In genomic region chr3:72655758-72656157, GRCh38 we compare ENCODE assay signal across 13 cellular contexts.
DNase-seq lines count a peak whose midpoint lies in the region; ATAC-seq, FAIRE-seq and TF ChIP-seq lines count a peak whose summit lies in the region.
"Had no signal": no experiment of that assay in that cellular context is flagged by ENCODE, and none has a peak within 500 bp of the region (broad histone marks: within the 10 kb centered on the region; RNA-seq: fewer than 3 reads in every experiment).

No MANE protein-coding gene starts in this region.

- BruUV-seq in OCI-LY7 (replicated peaks; lab: Mats Ljungman, UMichigan) = no TSS peak

- peaks cover 6% of the 10 kb centered on the region for H3K27me3 ChIP-seq in cardiac muscle cell

- H3K9me3 Mint-ChIP-seq in stimulated activated memory B cell treated with anti-CD40 and anti-IgM and Interleukin-4, amounts not matched to agents 10 μg/mL and 1 μg/mL and 100 μg/mL, for 72 hours = peaks cover 7% of the 10 kb centered on the region

- no peak for ATAC-seq in left cardiac atrium
- no peak for ATAC-seq in stimulated activated memory B cell treated with anti-CD40 and anti-IgM and Interleukin-4, amounts not matched to agents 10 μg/mL and 1 μg/mL and 100 μg/mL, for 72 hours
- no peak for ATAC-seq in GM18870 (IDR thresholded peaks at IDR 0.05; ENCODE audit: unreplicated experiment)

- H3K9me3 ChIP-seq in cardiac muscle cell (ENCODE audit: low read depth) = no peaks in the 10 kb centered on the region
- no peaks in the 10 kb centered on the region for H3K9me3 ChIP-seq in OCI-LY7 (ENCODE audit: low read length)

- no peaks in the 10 kb centered on the region for H3K36me3 Mint-ChIP-seq in stimulated activated memory B cell treated with anti-CD40 and anti-IgM and Interleukin-4, amounts not matched to agents 10 μg/mL and 1 μg/mL and 100 μg/mL, for 72 hours

- POLR2A ChIA-PET in OCI-LY7 (lab: Charles Lee) = interaction anchor here (0.8 to 0.9 kb wide), 2 partner anchors 11 to 30 kb away, joined by 3 read pairs; no protein-coding TSS in a partner anchor

- peak; percentile 27 for TF ChIP-seq CTCF in cardiac muscle cell (IDR thresholded peaks at IDR 0.05; ENCODE audit: low read depth, low read length)
- TF ChIP-seq CTCF in OCI-LY7 (conservative IDR thresholded peaks at IDR 0.05; ENCODE audit: low read length) = peak; percentile 67

- intact Hi-C loops in left cardiac atrium (cut with DNase I) (no loop called here), OCI-LY7 (cut with micrococcal nuclease; ENCODE audit: unreplicated experiment) (no loop called here)

- TF ChIP-seq POLR2A in erythroblast (IDR thresholded peaks at IDR 0.05; ENCODE audit: low read length) = no peak

- no peak overlapping the region for H3K4me3 ChIP-seq in cardiac muscle cell
- no peak overlapping the region for H3K4me3 ChIP-seq in OCI-LY7 (ENCODE audit: low read depth, low read length, poor library complexity, severe bottlenecking)

- DNase-seq in cardiac muscle cell (ENCODE audit: low read depth in 1 of 2, low spot score in 1 of 2) (no peak), left cardiac atrium (no peak), OCI-LY7 (ENCODE audit: low spot score) (no peak), erythroblast (lab: John Stamatoyannopoulos, UW) (peak; percentile 33 to 39), frontal cortex (ENCODE audit: low spot score in 2 of 2) (no peak), ecto neural progenitor cell (ENCODE audit: low spot score) (no peak)
- DNase-seq: activated naive CD4-positive, alpha-beta T cell; mesenchymal stem cell; NCI-H1436; NCI-H526 had no signal

- H3K79me2 ChIP-seq in OCI-LY7 (ENCODE audit: insufficient read depth, low read depth, low read length) = no peaks in the 10 kb centered on the region

- H3K36me3 ChIP-seq in cardiac muscle cell (no peaks in the 10 kb centered on the region), OCI-LY7 (ENCODE audit: insufficient read depth, low read length) (no peaks in the 10 kb centered on the region)

- no peak overlapping the region for H3K27ac Mint-ChIP-seq in stimulated activated memory B cell treated with anti-CD40 and anti-IgM and Interleukin-4, amounts not matched to agents 10 μg/mL and 1 μg/mL and 100 μg/mL, for 72 hours

- no peaks in the 10 kb centered on the region for H4K20me1 ChIP-seq in OCI-LY7 (ENCODE audit: insufficient read depth, low read length)

- CTCF ChIA-PET in OCI-LY7 (lab: Charles Lee; ENCODE audit: unreplicated experiment) = no interaction called here

- no peak overlapping the region for H3K4me3 Mint-ChIP-seq in stimulated activated memory B cell treated with anti-CD40 and anti-IgM and Interleukin-4, amounts not matched to agents 10 μg/mL and 1 μg/mL and 100 μg/mL, for 72 hours

- no peaks in the 10 kb centered on the region for H3K4me1 Mint-ChIP-seq in stimulated activated memory B cell treated with anti-CD40 and anti-IgM and Interleukin-4, amounts not matched to agents 10 μg/mL and 1 μg/mL and 100 μg/mL, for 72 hours

- H3K4me2 ChIP-seq in OCI-LY7 (ENCODE audit: low read length) = no peak overlapping the region

- no peak overlapping the region for H2AFZ ChIP-seq in OCI-LY7 (ENCODE audit: low read length)

- H3K9me2 ChIP-seq in OCI-LY7 (ENCODE audit: insufficient read depth, low read length) = no peaks in the 10 kb centered on the region

- H3K27ac ChIP-seq in cardiac muscle cell = no peak overlapping the region
- H3K27ac ChIP-seq in OCI-LY7 (ENCODE audit: low read depth, low read length, poor library complexity, severe bottlenecking) = no peak overlapping the region

- no peak for FAIRE-seq in frontal cortex (lab: Jason Lieb, UNC)
- FAIRE-seq: HTR-8/SVneo had no signal

- H3K27me3 Mint-ChIP-seq in stimulated activated memory B cell treated with anti-CD40 and anti-IgM and Interleukin-4, amounts not matched to agents 10 μg/mL and 1 μg/mL and 100 μg/mL, for 72 hours = peaks cover 9% of the 10 kb centered on the region

- H3K4me1 ChIP-seq in cardiac muscle cell (ENCODE audit: low read depth) (no peaks in the 10 kb centered on the region), OCI-LY7 (ENCODE audit: insufficient read depth, low read length, poor library complexity, severe bottlenecking) (no peaks in the 10 kb centered on the region)

Comparison
In these comparisons a context has a peak if more than half of its experiments do, and no peak if none do; other contexts are left out.
1. DNase-seq: peak in erythroblast (2 of 2); none in cardiac muscle cell (0 of 2), left cardiac atrium (single experiment), OCI-LY7 (single experiment), frontal cortex (0 of 2) and ecto neural progenitor cell (single experiment).